In genomic region chr10:47971598-47971997, GRCh38 we compare ENCODE assay signal across 14 cellular contexts. TPM values are rescaled to one million over a fixed set of nuclear protein-coding genes. Genes with fewer than 3 reads are reported as not detected.
"Had no signal": no experiment of that assay in that cellular context is flagged by ENCODE, and none has a peak within 500 bp of the region (broad histone marks: within the 10 kb centered on the region; RNA-seq: fewer than 3 reads in every experiment).

No MANE protein-coding gene starts in this region.

RNA-seq across cellular contexts. Expression of gene FAM25C, which starts 28.0 kb away (rescaled TPM):
- total RNA-seq: stomach, subcutaneous adipose tissue, temporal lobe, testis, thoracic aorta, thyroid gland, tibial nerve, transverse colon, upper lobe of left lung, upper lobe of right lung, ureter, urinary bladder, uterus, vagina had no signal

RNA-seq across cellular contexts. Expression of gene NPY4R2, which starts 53.1 kb away (rescaled TPM):
- total RNA-seq: thoracic aorta, thyroid gland, tibial nerve, ureter, uterus had no signal
